ENCODE assay signal across 8 cellular contexts in the genomic region with DNA sequence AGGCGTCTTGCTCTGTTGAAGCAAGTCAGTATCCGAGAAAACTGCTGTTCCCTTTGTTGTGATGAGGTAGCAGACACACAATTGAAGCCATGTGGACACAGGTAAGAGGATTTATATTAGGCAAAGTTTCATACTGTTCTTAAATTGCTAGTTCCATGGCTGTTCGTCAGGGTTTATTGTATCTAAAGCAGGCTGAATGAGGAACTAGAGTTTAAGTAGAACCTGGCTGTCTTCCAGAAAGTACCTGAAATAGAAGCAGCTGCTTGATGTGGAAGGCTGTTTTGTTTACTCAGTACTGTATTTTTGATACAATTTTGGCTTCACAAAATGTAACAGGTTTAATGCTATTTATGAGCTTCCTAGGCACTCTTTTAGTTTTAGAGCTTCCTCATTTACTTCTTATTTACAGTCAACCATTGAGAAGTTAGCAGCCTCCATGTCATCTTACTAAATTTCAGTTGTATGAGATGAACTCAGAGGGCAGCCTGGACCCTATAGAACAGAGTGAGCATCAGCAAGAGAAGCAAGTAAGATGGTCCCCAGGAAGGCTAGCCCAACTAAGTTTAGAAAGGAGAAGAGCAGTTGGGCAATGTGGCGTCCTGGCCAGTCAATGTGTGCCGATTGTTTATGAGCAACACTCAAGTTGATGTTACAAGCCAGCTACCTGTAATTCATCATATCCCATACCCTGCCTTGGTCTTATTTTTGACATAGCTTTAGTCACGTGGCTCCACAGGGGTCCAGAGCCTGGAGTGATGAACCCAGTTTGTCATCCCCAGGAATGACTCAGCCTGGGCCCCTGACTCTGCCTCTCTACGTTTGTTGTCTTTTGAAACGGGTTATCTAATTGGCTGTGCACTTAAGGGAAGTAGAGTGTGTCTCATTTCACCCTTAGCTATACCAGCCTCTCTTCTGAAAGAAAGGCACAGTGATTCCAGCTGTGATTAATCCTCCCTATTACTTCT. TPM values are rescaled to one million over a fixed set of nuclear protein-coding genes. Genes with fewer than 3 reads are reported as not detected.
DNase-seq lines count a peak whose midpoint lies in the region; ATAC-seq and TF ChIP-seq lines count a peak whose summit lies in the region.

No MANE protein-coding gene starts in this region.

- intact Hi-C loops in heart left ventricle (cut with DNase I): loop anchor here in 1 of 10 donors (5.0 kb wide), 1 partner anchor 43 kb away; no protein-coding TSS in a partner anchor
- intact Hi-C loops in Right ventricle myocardium inferior (cut with DNase I): no loop called here
- intact Hi-C loops in dendritic cell treated with granulocyte-macrophage colony-stimulating factor and Interleukin-4, amounts not matched to agents 40 ng/mL and 50 ng/mL, for 4 days (cut with micrococcal nuclease): no loop called here

- DNase-seq in heart left ventricle: no peak
- DNase-seq in Right ventricle myocardium inferior (ENCODE audit: missing footprints): no peak
- DNase-seq in NCI-H748 treated with DMSO at 0.1 percent for 48 hours (lab: John Stamatoyannopoulos, UW): peak; percentile 5
- DNase-seq in stromal cell of bone marrow (ENCODE audit: low read depth): peak; percentile 13
- no peak for DNase-seq in iPS-NIHi11 (ENCODE audit: low spot score)

- peaks cover 4 to 99% (median 95%) of the 10 kb centered on the region in 9 donors for H3K36me3 ChIP-seq in heart left ventricle

- H3K27me3 ChIP-seq in heart left ventricle: no peaks in the 10 kb centered on the region

- 66 to 79% (median 72%) methylated on average over 8 of the region's 8 CpGs for WGBS in heart left ventricle, 4 donors

- H3K9me3 ChIP-seq in heart left ventricle: no peaks in the 10 kb centered on the region

- H3K4me3 Mint-ChIP-seq in dendritic cell treated with granulocyte-macrophage colony-stimulating factor and Interleukin-4, amounts not matched to agents 40 ng/mL and 50 ng/mL, for 4 days: no peak overlapping the region

- H3K27ac Mint-ChIP-seq in dendritic cell treated with granulocyte-macrophage colony-stimulating factor and Interleukin-4, amounts not matched to agents 40 ng/mL and 50 ng/mL, for 4 days: peak overlapping the region; percentile 56

- peaks cover 12% of the 10 kb centered on the region for H3K4me1 Mint-ChIP-seq in dendritic cell treated with granulocyte-macrophage colony-stimulating factor and Interleukin-4, amounts not matched to agents 40 ng/mL and 50 ng/mL, for 4 days (ENCODE audit: low read depth)

- TF ChIP-seq POLR2A in heart left ventricle (IDR thresholded peaks at IDR 0.05): no peak

- peaks cover 0 to 24% (median 7%) of the 10 kb centered on the region in 12 donors for H3K4me1 ChIP-seq in heart left ventricle

- ATAC-seq in heart left ventricle (peak in 3 of 4 donors; percentile 13 to 25 (median 17)), Right ventricle myocardium inferior (no peak), GM18520 (IDR thresholded peaks at IDR 0.05; ENCODE audit: unreplicated experiment) (no peak), HG02588 (IDR thresholded peaks at IDR 0.05; ENCODE audit: unreplicated experiment) (no peak)

- peak overlapping the region in 5 of 12 donors; percentile 5 to 72 (median 65) for H3K27ac ChIP-seq in heart left ventricle

- H3K4me3 ChIP-seq in heart left ventricle: no peak overlapping the region

- no peaks in the 10 kb centered on the region for H3K9me3 Mint-ChIP-seq in dendritic cell treated with granulocyte-macrophage colony-stimulating factor and Interleukin-4, amounts not matched to agents 40 ng/mL and 50 ng/mL, for 4 days

- H3K27me3 Mint-ChIP-seq in dendritic cell treated with granulocyte-macrophage colony-stimulating factor and Interleukin-4, amounts not matched to agents 40 ng/mL and 50 ng/mL, for 4 days: no peaks in the 10 kb centered on the region

- H3K36me3 Mint-ChIP-seq in dendritic cell treated with granulocyte-macrophage colony-stimulating factor and Interleukin-4, amounts not matched to agents 40 ng/mL and 50 ng/mL, for 4 days (ENCODE audit: low read depth): peaks cover 78% of the 10 kb centered on the region

- no peak for TF ChIP-seq CTCF in heart left ventricle (IDR thresholded peaks at IDR 0.05)

RNA-seq across cellular contexts. Expression of a gene that starts 9.6 kb away (rescaled TPM):
- 10 to 100 TPM; 43.9 to 68.8 (median 52.1) TPM for total RNA-seq in heart left ventricle
- 10 to 100 TPM; 40.3 to 83.5 TPM for polyA plus RNA-seq in heart left ventricle
- total RNA-seq in Right ventricle myocardium inferior: 64.1 TPM

RNA-seq across cellular contexts. Expression of a gene that starts 49.1 kb away (rescaled TPM):
- total RNA-seq in heart left ventricle: 10 to 100 TPM in 1 of 9 donors, 1 to 10 TPM in 8; 2.0 to 14.8 (median 2.4) TPM
- polyA plus RNA-seq in heart left ventricle: 10 to 100 TPM in 1 of 2 donors, 1 to 10 TPM in 1; 8.2 to 10.4 TPM
- 3.4 TPM for total RNA-seq in Right ventricle myocardium inferior

RNA-seq across cellular contexts. Expression of a gene that starts 49.3 kb away (rescaled TPM):
- total RNA-seq in heart left ventricle: 10 to 100 TPM; 13.4 to 22.9 (median 17.1) TPM
- polyA plus RNA-seq in heart left ventricle: 10 to 100 TPM in 1 of 2 donors, 1 to 10 TPM in 1; 5.4 to 22.2 TPM
- 13.8 TPM for total RNA-seq in Right ventricle myocardium inferior

RNA-seq across cellular contexts. Expression of a gene that starts 49.6 kb away (rescaled TPM):
- total RNA-seq in heart left ventricle (10 to 100 TPM; 48.8 to 71.9 (median 65.8) TPM), Right ventricle myocardium inferior (54.2 TPM)
- 10 to 100 TPM; 37.8 to 74.6 TPM for polyA plus RNA-seq in heart left ventricle

Comparison
In these comparisons a context has a peak if more than half of its experiments do, and no peak if none do; other contexts are left out.
1. ATAC-seq: peak in heart left ventricle (3 of 4); none in Right ventricle myocardium inferior (single experiment), GM18520 (single experiment) and HG02588 (single experiment).
2. DNase-seq: peak in NCI-H748 treated with DMSO at 0.1 percent for 48 hours (single experiment) and stromal cell of bone marrow (single experiment); none in heart left ventricle (0 of 5), Right ventricle myocardium inferior (single experiment) and iPS-NIHi11 (single experiment).